In genomic region chr2:23381084-23381483, GRCh38 we compare ENCODE assay signal across 8 cellular contexts. TPM values are rescaled to one million over a fixed set of nuclear protein-coding genes. Genes with fewer than 3 reads are reported as not detected.
DNase-seq lines count a peak whose midpoint lies in the region.

No MANE protein-coding gene starts in this region.

- H3K4me3 Mint-ChIP-seq in activated CD4-positive, alpha-beta T cell treated with anti-CD3 and anti-CD28 coated beads, Interleukin-2, amount 10 ng/mL, durations not matched to agents 24 days and 14 days: peak overlapping the region; percentile 57

- H3K9me3 Mint-ChIP-seq in activated CD4-positive, alpha-beta T cell treated with anti-CD3 and anti-CD28 coated beads, Interleukin-2, amount 10 ng/mL, durations not matched to agents 24 days and 14 days: no peaks in the 10 kb centered on the region

- H3K27ac Mint-ChIP-seq in activated CD4-positive, alpha-beta T cell treated with anti-CD3 and anti-CD28 coated beads, Interleukin-2, amount 10 ng/mL, durations not matched to agents 24 days and 14 days: peak overlapping the region; percentile 51

- intact Hi-C loops in activated CD4-positive, alpha-beta T cell treated with anti-CD3 and anti-CD28 coated beads, Interleukin-2, amount 10 ng/mL, durations not matched to agents 24 days and 14 days (cut with micrococcal nuclease): loop anchor here (2.0 to 5.0 kb wide), 2 partner anchors 56 to 108 kb away; no protein-coding TSS in a partner anchor

- peak; percentile 90 for DNase-seq in DMS53 (lab: John Stamatoyannopoulos, UW)
- DNase-seq in DMS53 treated with DMSO at 0.1 percent for 48 hours (lab: John Stamatoyannopoulos, UW; ENCODE audit: unreplicated experiment): no peak
- DNase-seq in MV-4-11 (lab: John Stamatoyannopoulos, UW): peak; percentile 74
- DNase-seq in activated CD4-positive, alpha-beta T cell treated with anti-CD3 and anti-CD28 coated beads, Interleukin-2, amount 10 ng/mL, durations not matched to agents 24 days and 14 days: no peak
- peak; percentile 89 for DNase-seq in kidney glomerular epithelial cell (lab: John Stamatoyannopoulos, UW)
- DNase-seq in NCI-H524 (lab: John Stamatoyannopoulos, UW): no peak
- no peak for DNase-seq in hippocampal formation (lab: John Stamatoyannopoulos, UW)
- DNase-seq in stimulated activated CD8-positive, alpha-beta memory T cell treated with anti-CD3 and anti-CD28 coated beads, Interleukin-4, amount 100 ng/mL, for 48 hours: no peak

- peaks cover 58% of the 10 kb centered on the region for H3K27me3 Mint-ChIP-seq in activated CD4-positive, alpha-beta T cell treated with anti-CD3 and anti-CD28 coated beads, Interleukin-2, amount 10 ng/mL, durations not matched to agents 24 days and 14 days

- peaks cover 19% of the 10 kb centered on the region for H3K4me1 Mint-ChIP-seq in activated CD4-positive, alpha-beta T cell treated with anti-CD3 and anti-CD28 coated beads, Interleukin-2, amount 10 ng/mL, durations not matched to agents 24 days and 14 days

- peaks cover 1% of the 10 kb centered on the region for H3K36me3 Mint-ChIP-seq in activated CD4-positive, alpha-beta T cell treated with anti-CD3 and anti-CD28 coated beads, Interleukin-2, amount 10 ng/mL, durations not matched to agents 24 days and 14 days (ENCODE audit: low read depth)

RNA-seq across cellular contexts. Expression of gene KLHL29, which starts 3.9 kb away (rescaled TPM):
- 3.7 and 3.8 TPM in 2 replicates for total RNA-seq in activated CD4-positive, alpha-beta T cell treated with anti-CD3 and anti-CD28 coated beads, Interleukin-2, amount 10 ng/mL, durations not matched to agents 24 days and 14 days

Comparison
In these comparisons a context has a peak if more than half of its experiments do, and no peak if none do; other contexts are left out.
1. DNase-seq: peak in DMS53 (single experiment), MV-4-11 (single experiment) and kidney glomerular epithelial cell (single experiment); none in DMS53 treated with DMSO at 0.1 percent for 48 hours (single experiment), activated CD4-positive, alpha-beta T cell treated with anti-CD3 and anti-CD28 coated beads, Interleukin-2, amount 10 ng/mL, durations not matched to agents 24 days and 14 days (single experiment), NCI-H524 (0 of 2), hippocampal formation (0 of 2) and stimulated activated CD8-positive, alpha-beta memory T cell treated with anti-CD3 and anti-CD28 coated beads, Interleukin-4, amount 100 ng/mL, for 48 hours (single experiment).